ENCODE assay signal across 14 cellular contexts in genomic region chr9:88379352-88379751, GRCh38. TPM values are rescaled to one million over a fixed set of nuclear protein-coding genes. Genes with fewer than 3 reads are reported as not detected.
DNase-seq lines count a peak whose midpoint lies in the region; ATAC-seq and TF ChIP-seq lines count a peak whose summit lies in the region.
"Had no signal": no experiment of that assay in that cellular context is flagged by ENCODE, and none has a peak within 500 bp of the region (broad histone marks: within the 10 kb centered on the region; RNA-seq: fewer than 3 reads in every experiment).

No MANE protein-coding gene starts in this region.

- H3K27me3 Mint-ChIP-seq in activated T-helper 1 cell treated with anti-CD3 and anti-CD28 coated beads, Interleukin-12 subunit alpha, Interleukin-12 subunit beta, Interleukin-2, Interleukin-4 antibody, amounts not matched to agents 30 ng/mL and 10 ng/mL and 1 ng/mL, durations not matched to agents 14 hours and 24 hours and 36 hours (ENCODE audit: insufficient read depth): no peaks in the 10 kb centered on the region
- H3K27me3 Mint-ChIP-seq in glutamatergic neuron (ENCODE audit: unreplicated experiment): peaks cover 2% of the 10 kb centered on the region

- intact Hi-C loops in activated T-helper 1 cell treated with anti-CD3 and anti-CD28 coated beads, Interleukin-12 subunit alpha, Interleukin-12 subunit beta, Interleukin-2, Interleukin-4 antibody, amounts not matched to agents 30 ng/mL and 10 ng/mL and 1 ng/mL, durations not matched to agents 14 hours and 24 hours and 36 hours (cut with micrococcal nuclease): no loop called here

- no peaks in the 10 kb centered on the region for H3K27me3 ChIP-seq in H7 (ENCODE audit: control insufficient read depth, insufficient read depth, low read length)
- H3K27me3 ChIP-seq: BLaER1 treated with 17β-estradiol and CSF1 and Interleukin-3, amounts not matched to agents 10 nM and 100 nM had no signal

- no peak for TF ChIP-seq CTCF in VCaP (conservative IDR thresholded peaks at IDR 0.05)
- TF ChIP-seq CTCF in glutamatergic neuron (IDR thresholded peaks at IDR 0.05; ENCODE audit: partially characterized antibody, unreplicated experiment): no peak

- H3K27ac Mint-ChIP-seq in activated T-helper 1 cell treated with anti-CD3 and anti-CD28 coated beads, Interleukin-12 subunit alpha, Interleukin-12 subunit beta, Interleukin-2, Interleukin-4 antibody, amounts not matched to agents 30 ng/mL and 10 ng/mL and 1 ng/mL, durations not matched to agents 14 hours and 24 hours and 36 hours: no peak overlapping the region
- H3K27ac Mint-ChIP-seq in glutamatergic neuron (ENCODE audit: unreplicated experiment): no peak overlapping the region
- H3K27ac Mint-ChIP-seq: CD4-positive, CD25-positive, alpha-beta regulatory T cell had no signal

- H3K4me1 Mint-ChIP-seq in activated T-helper 1 cell treated with anti-CD3 and anti-CD28 coated beads, Interleukin-12 subunit alpha, Interleukin-12 subunit beta, Interleukin-2, Interleukin-4 antibody, amounts not matched to agents 30 ng/mL and 10 ng/mL and 1 ng/mL, durations not matched to agents 14 hours and 24 hours and 36 hours (ENCODE audit: low read depth): no peaks in the 10 kb centered on the region
- H3K4me1 Mint-ChIP-seq in glutamatergic neuron (ENCODE audit: low read depth, unreplicated experiment): no peaks in the 10 kb centered on the region
- H3K4me1 Mint-ChIP-seq: CD4-positive, CD25-positive, alpha-beta regulatory T cell had no signal

- DNase-seq in H7 (peak; percentile 42), iPS DF 19.7 (ENCODE audit: low read depth, low spot score) (peak; percentile 68), iPS-NIHi11 (ENCODE audit: low spot score) (peak; percentile 21), NCI-H524 (lab: John Stamatoyannopoulos, UW) (no peak), glutamatergic neuron (no peak)
- DNase-seq in activated T-helper 1 cell treated with anti-CD3 and anti-CD28 coated beads, Interleukin-12 subunit alpha, Interleukin-12 subunit beta, Interleukin-2, Interleukin-4 antibody, amounts not matched to agents 30 ng/mL and 10 ng/mL and 1 ng/mL, durations not matched to agents 14 hours and 24 hours and 36 hours (ENCODE audit: low spot score): no peak
- DNase-seq: ACHN; Calu3; CD4-positive, CD25-positive, alpha-beta regulatory T cell; DMS 273 treated with DMSO at 0.1 percent for 48 hours had no signal

- no peak overlapping the region for H3K4me3 ChIP-seq in H7 (ENCODE audit: insufficient read depth, low read depth, low read length)
- H3K4me3 ChIP-seq: BLaER1 treated with 17β-estradiol and CSF1 and Interleukin-3, amounts not matched to agents 10 nM and 100 nM; K562 had no signal

- peaks cover 5% of the 10 kb centered on the region for H3K9me3 Mint-ChIP-seq in activated T-helper 1 cell treated with anti-CD3 and anti-CD28 coated beads, Interleukin-12 subunit alpha, Interleukin-12 subunit beta, Interleukin-2, Interleukin-4 antibody, amounts not matched to agents 30 ng/mL and 10 ng/mL and 1 ng/mL, durations not matched to agents 14 hours and 24 hours and 36 hours
- H3K9me3 Mint-ChIP-seq in glutamatergic neuron (ENCODE audit: unreplicated experiment): no peaks in the 10 kb centered on the region

- peak overlapping the region; percentile 56 for H3K27ac ChIP-seq in VCaP
- H3K27ac ChIP-seq: BLaER1 treated with 17β-estradiol and CSF1 and Interleukin-3, amounts not matched to agents 10 nM and 100 nM had no signal

- H3K36me3 ChIP-seq in H7 (replicated peaks; ENCODE audit: control insufficient read depth, insufficient read depth, low read length): no peaks in the 10 kb centered on the region
- H3K36me3 ChIP-seq: BLaER1 treated with 17β-estradiol and CSF1 and Interleukin-3, amounts not matched to agents 10 nM and 100 nM had no signal

- ATAC-seq in HG02678 (IDR thresholded peaks at IDR 0.05; ENCODE audit: unreplicated experiment): no peak
- ATAC-seq: K562 had no signal

- no peaks in the 10 kb centered on the region for H3K36me3 Mint-ChIP-seq in activated T-helper 1 cell treated with anti-CD3 and anti-CD28 coated beads, Interleukin-12 subunit alpha, Interleukin-12 subunit beta, Interleukin-2, Interleukin-4 antibody, amounts not matched to agents 30 ng/mL and 10 ng/mL and 1 ng/mL, durations not matched to agents 14 hours and 24 hours and 36 hours (ENCODE audit: low read depth)
- H3K36me3 Mint-ChIP-seq in glutamatergic neuron (ENCODE audit: unreplicated experiment): no peaks in the 10 kb centered on the region
- H3K36me3 Mint-ChIP-seq: CD4-positive, CD25-positive, alpha-beta regulatory T cell had no signal

- H3K4me3 Mint-ChIP-seq in activated T-helper 1 cell treated with anti-CD3 and anti-CD28 coated beads, Interleukin-12 subunit alpha, Interleukin-12 subunit beta, Interleukin-2, Interleukin-4 antibody, amounts not matched to agents 30 ng/mL and 10 ng/mL and 1 ng/mL, durations not matched to agents 14 hours and 24 hours and 36 hours: no peak overlapping the region
- H3K4me3 Mint-ChIP-seq in glutamatergic neuron (ENCODE audit: unreplicated experiment): no peak overlapping the region
- H3K4me3 Mint-ChIP-seq: CD4-positive, CD25-positive, alpha-beta regulatory T cell had no signal

RNA-seq across cellular contexts. Expression of gene SPIN1, which starts 8.9 kb away (rescaled TPM):
- total RNA-seq in H7 (2014; rRNA removed; shearing (Covaris generic)): 73.2 and 82.1 TPM in 2 replicates
- 39.1 and 41.8 TPM in 2 replicates for total RNA-seq in activated T-helper 1 cell treated with anti-CD3 and anti-CD28 coated beads, Interleukin-12 subunit alpha, Interleukin-12 subunit beta, Interleukin-2, Interleukin-4 antibody, amounts not matched to agents 30 ng/mL and 10 ng/mL and 1 ng/mL, durations not matched to agents 14 hours and 24 hours and 36 hours
- 88.2 TPM for total RNA-seq in glutamatergic neuron (ENCODE audit: unreplicated experiment)

Comparison
In these comparisons a context has a peak if more than half of its experiments do, and no peak if none do; other contexts are left out.
1. DNase-seq: peak in H7 (single experiment), iPS DF 19.7 (single experiment) and iPS-NIHi11 (single experiment); none in NCI-H524 (0 of 2), activated T-helper 1 cell treated with anti-CD3 and anti-CD28 coated beads, Interleukin-12 subunit alpha, Interleukin-12 subunit beta, Interleukin-2, Interleukin-4 antibody, amounts not matched to agents 30 ng/mL and 10 ng/mL and 1 ng/mL, durations not matched to agents 14 hours and 24 hours and 36 hours (single experiment) and glutamatergic neuron (single experiment).